Comparison of ENCODE assay signal across 2 cellular contexts in the genomic region with DNA sequence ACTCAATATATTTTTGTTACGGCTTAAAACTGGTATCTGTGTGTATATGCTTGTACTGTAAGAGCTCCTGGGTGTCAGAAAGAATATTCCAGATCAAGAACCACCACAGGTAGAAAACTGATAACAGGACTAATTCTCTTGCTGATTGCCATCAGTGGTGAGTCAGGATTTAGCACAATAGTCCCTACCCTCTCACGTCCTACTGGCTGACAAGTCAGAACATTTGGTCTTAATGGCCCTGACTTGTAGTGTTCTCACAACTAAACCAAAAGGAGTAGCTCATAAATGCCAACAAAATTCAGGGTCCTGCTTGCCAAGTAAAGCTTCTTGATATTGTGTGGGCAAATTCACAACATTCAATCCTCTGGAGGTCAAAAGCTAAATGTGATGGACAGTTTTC.
TF ChIP-seq lines count a peak whose summit lies in the region.

No MANE protein-coding gene starts in this region.

TF ChIP-seq in GM12891, 5 proteins besides CTCF, POLR2A, EP300 and RAD21:
- no peak for TF ChIP-seq SPI1 (IDR thresholded peaks at IDR 0.05; ENCODE audit: low read depth, low read length)
- TF ChIP-seq POU2F2 (IDR thresholded peaks at IDR 0.05; ENCODE audit: low read depth, low read length) = no peak
- no peak for TF ChIP-seq TAF1 (IDR thresholded peaks at IDR 0.05; ENCODE audit: low read depth, low read length)
- TF ChIP-seq POLR2AphosphoS5 (IDR thresholded peaks at IDR 0.05; ENCODE audit: low read depth, low read length) = no peak
- TF ChIP-seq PAX5 (IDR thresholded peaks at IDR 0.05; ENCODE audit: insufficient read depth, low read length, severe bottlenecking) = no peak

TF ChIP-seq in endothelial cell of umbilical vein, 7 proteins besides CTCF, POLR2A, EP300 and RAD21:
- TF ChIP-seq MYC (IDR thresholded peaks at IDR 0.05; ENCODE audit: low read depth, low read length) (no peak), GATA2 (IDR thresholded peaks at IDR 0.05; ENCODE audit: insufficient read depth, insufficient read length, low read depth, low read length) (peak; percentile 9), FOS (IDR thresholded peaks at IDR 0.05; ENCODE audit: borderline replicate concordance, insufficient read depth, low read length) (no peak), JUN (IDR thresholded peaks at IDR 0.05; ENCODE audit: borderline replicate concordance, insufficient read depth, insufficient read length, low read depth) (no peak)
TF ChIP-seq in endothelial cell of umbilical vein: peak in this region for 1.
